17 cellular contexts compared by ENCODE assay signal in the genomic region with DNA sequence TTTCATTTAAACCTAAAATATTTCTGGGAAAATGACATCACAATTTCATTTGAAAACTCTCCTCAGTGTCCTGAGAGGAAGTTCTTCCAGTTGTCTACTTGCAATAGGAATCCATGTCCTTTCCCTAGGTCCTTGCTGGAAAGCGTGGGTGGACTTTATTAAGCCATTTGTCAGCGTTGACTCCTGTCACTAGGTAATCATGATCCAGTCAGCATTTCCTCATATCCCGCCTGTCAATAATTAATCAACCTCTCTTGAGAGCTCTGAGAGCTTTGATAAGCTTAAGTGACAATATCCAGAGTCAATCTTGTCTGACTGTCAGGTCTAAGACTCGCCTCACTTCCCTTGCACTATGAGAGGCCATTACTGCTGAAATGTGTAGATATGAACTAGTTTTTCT.
DNase-seq lines count a peak whose midpoint lies in the region; FAIRE-seq and TF ChIP-seq lines count a peak whose summit lies in the region.
"Had no signal": no experiment of that assay in that cellular context is flagged by ENCODE, and none has a peak within 500 bp of the region (broad histone marks: within the 10 kb centered on the region; RNA-seq: fewer than 3 reads in every experiment).

No MANE protein-coding gene starts in this region.

- H3K27ac Mint-ChIP-seq in progenitor cell of endocrine pancreas: no peak overlapping the region
- H3K27ac Mint-ChIP-seq: CD14-positive monocyte; CD8-positive, alpha-beta T cell; GM23338 had no signal

- 58% methylated on average over 4 of the region's 4 CpGs for WGBS in hepatocyte (ENCODE audit: low lambda C conversion rate, missing lambda C conversion rate)

- H3K27me3 Mint-ChIP-seq in progenitor cell of endocrine pancreas: peaks cover 5% of the 10 kb centered on the region

- in situ Hi-C loops in Caki2 (cut with HindIII; ENCODE audit: low pct_unique_long_range_greater_than_20kb, low sequenced_read_pairs): no loop called here

- H3K27ac ChIP-seq in hepatocyte: no peak overlapping the region

- no peaks in the 10 kb centered on the region for H3K4me1 ChIP-seq in hepatocyte (ENCODE audit: insufficient read depth)

- no peak for TF ChIP-seq CTCF in hepatocyte (IDR thresholded peaks at IDR 0.05; ENCODE audit: poor library complexity)
- TF ChIP-seq CTCF in progenitor cell of endocrine pancreas (IDR thresholded peaks at IDR 0.05; ENCODE audit: unreplicated experiment): no peak

- H3K4me3 ChIP-seq in hepatocyte: no peak overlapping the region
- H3K4me3 ChIP-seq: GM23338 had no signal

- no peaks in the 10 kb centered on the region for H4K20me1 ChIP-seq in hepatocyte (ENCODE audit: insufficient read depth, poor library complexity, severe bottlenecking)

- H3K27me3 ChIP-seq in hepatocyte: no peaks in the 10 kb centered on the region

- no peaks in the 10 kb centered on the region for H3K9me3 ChIP-seq in hepatocyte (ENCODE audit: low read depth)

- H3K9me3 Mint-ChIP-seq in progenitor cell of endocrine pancreas (ENCODE audit: low read depth): no peaks in the 10 kb centered on the region
- H3K9me3 Mint-ChIP-seq: CD8-positive, alpha-beta T cell; GM23338 had no signal

- no peaks in the 10 kb centered on the region for H3K4me1 Mint-ChIP-seq in progenitor cell of endocrine pancreas (ENCODE audit: low read depth)
- H3K4me1 Mint-ChIP-seq: CD14-positive monocyte had no signal

- H3K36me3 ChIP-seq in hepatocyte (replicated peaks; ENCODE audit: insufficient read depth, low read depth): no peaks in the 10 kb centered on the region

- no peak overlapping the region for H3K4me2 ChIP-seq in hepatocyte
- H3K4me2 ChIP-seq: GM23338 had no signal

- FAIRE-seq in RCC 7860 (lab: Jason Lieb, UNC): peak; percentile 67
- FAIRE-seq: A204.1, GM12892 had no signal

- no peaks in the 10 kb centered on the region for H3K36me3 Mint-ChIP-seq in progenitor cell of endocrine pancreas (ENCODE audit: insufficient read depth)
- H3K36me3 Mint-ChIP-seq: CD14-positive monocyte; CD8-positive, alpha-beta T cell had no signal

- DNase-seq in Caki2 (ENCODE audit: low read depth) (peak; percentile 30), RCC 7860 (ENCODE audit: low spot score) (peak; percentile 65), hepatocyte (ENCODE audit: low spot score) (peak; percentile 77), renal cortical epithelial cell (ENCODE audit: low read depth) (peak; percentile 92), NCI-H226 (no peak), NCI-H524 treated with DMSO at 0.1 percent for 48 hours (lab: John Stamatoyannopoulos, UW) (no peak), progenitor cell of endocrine pancreas (ENCODE audit: low spot score, unreplicated experiment) (no peak)
- no peak for DNase-seq in activated T-cell treated with anti-CD3 and anti-CD28 coated beads, Interleukin-2, amount 50 U/mL, for 48 hours
- DNase-seq: CD8-positive, alpha-beta T cell; COR-L47; DND-41; GDM1; H7 had no signal

- H3K4me3 Mint-ChIP-seq in progenitor cell of endocrine pancreas (ENCODE audit: low read depth): no peak overlapping the region
- H3K4me3 Mint-ChIP-seq: CD14-positive monocyte; CD8-positive, alpha-beta T cell; GM23338 had no signal

- H3K79me2 ChIP-seq in hepatocyte: no peaks in the 10 kb centered on the region

- H3K9me2 ChIP-seq in hepatocyte (replicated peaks; ENCODE audit: insufficient read depth): no peaks in the 10 kb centered on the region

- no peak overlapping the region for H2AFZ ChIP-seq in hepatocyte
- H2AFZ ChIP-seq: GM23338 had no signal

Comparison
In these comparisons a context has a peak if more than half of its experiments do, and no peak if none do; other contexts are left out.
1. DNase-seq: peak in Caki2 (single experiment), RCC 7860 (single experiment), hepatocyte (single experiment) and renal cortical epithelial cell (single experiment); none in activated T-cell treated with anti-CD3 and anti-CD28 coated beads, Interleukin-2, amount 50 U/mL, for 48 hours (0 of 2), NCI-H226 (single experiment), NCI-H524 treated with DMSO at 0.1 percent for 48 hours (single experiment) and progenitor cell of endocrine pancreas (single experiment).